Comparison of ENCODE assay signal across 10 cellular contexts in genomic region chr10:11286261-11286989, GRCh38.
A peak's percentile ranks its signal among the peaks of the same experiment; 100 is the strongest.
DNase-seq lines count a peak whose midpoint lies in the region; ATAC-seq, FAIRE-seq and TF ChIP-seq lines count a peak whose summit lies in the region.
"Had no signal": no experiment of that assay in that cellular context is flagged by ENCODE, and none has a peak within 500 bp of the region (broad histone marks: within the 10 kb centered on the region; RNA-seq: fewer than 3 reads in every experiment).

No MANE protein-coding gene starts in this region.

- ATAC-seq in HG02938 (IDR thresholded peaks at IDR 0.05; ENCODE audit: unreplicated experiment): peak; percentile 93
- peak; percentile 28 to 53 for ATAC-seq in activated naive CD4-positive, alpha-beta T cell treated with anti-CD3 and anti-CD28 coated beads, Interleukin-2, amount 50 U/mL, for 72 hours
- no peak for ATAC-seq in GM18861 (IDR thresholded peaks at IDR 0.05; ENCODE audit: unreplicated experiment)

- peak; percentile 90 for FAIRE-seq in GM12892 (lab: Jason Lieb, UNC)

- TF ChIP-seq POLR2A in GM12892 (IDR thresholded peaks at IDR 0.05; ENCODE audit: low read depth, low read length): no peak

- peak; percentile 49 for DNase-seq in GM12892 (ENCODE audit: insufficient read length)
- peak; percentile 48 for DNase-seq in GM19238 (ENCODE audit: insufficient read length, low spot score)
- no peak for DNase-seq in activated naive CD4-positive, alpha-beta T cell treated with anti-CD3 and anti-CD28 coated beads, Interleukin-2, amount 50 U/mL, for 72 hours (ENCODE audit: low spot score in 2 of 2)
- no peak for DNase-seq in NCI-H526 (lab: John Stamatoyannopoulos, UW)
- DNase-seq in stimulated activated naive CD4-positive, alpha-beta T cell treated with Interleukin-2 at 50 U/mL for 16 hours (lab: John Stamatoyannopoulos, UW): no peak
- no peak for DNase-seq in NCI-H524 treated with DMSO at 0.1 percent for 48 hours (lab: John Stamatoyannopoulos, UW)
- DNase-seq: NCI-H1436 treated with DMSO at 0.1 percent for 48 hours, occipital lobe had no signal

- H3K9me3 Mint-ChIP-seq in activated naive CD4-positive, alpha-beta T cell treated with anti-CD3 and anti-CD28 coated beads, Interleukin-2, amount 50 U/mL, for 72 hours: no peaks in the 10 kb centered on the region

- H3K36me3 Mint-ChIP-seq in activated naive CD4-positive, alpha-beta T cell treated with anti-CD3 and anti-CD28 coated beads, Interleukin-2, amount 50 U/mL, for 72 hours: peaks cover 20 to 22% of the 10 kb centered on the region in 2 donors

- H3K27ac Mint-ChIP-seq in activated naive CD4-positive, alpha-beta T cell treated with anti-CD3 and anti-CD28 coated beads, Interleukin-2, amount 50 U/mL, for 72 hours: no peak overlapping the region

Comparison
In these comparisons a context has a peak if more than half of its experiments do, and no peak if none do; other contexts are left out.
1. DNase-seq: peak in GM12892 (single experiment) and GM19238 (single experiment); none in activated naive CD4-positive, alpha-beta T cell treated with anti-CD3 and anti-CD28 coated beads, Interleukin-2, amount 50 U/mL, for 72 hours (0 of 2), NCI-H526 (0 of 2), stimulated activated naive CD4-positive, alpha-beta T cell treated with Interleukin-2 at 50 U/mL for 16 hours (single experiment) and NCI-H524 treated with DMSO at 0.1 percent for 48 hours (single experiment).